In genomic region chr13:24984134-24984533, GRCh38 we compare ENCODE assay signal across 21 cellular contexts.
"Had no signal": no experiment of that assay in that cellular context is flagged by ENCODE, and none has a peak within 500 bp of the region (broad histone marks: within the 10 kb centered on the region; RNA-seq: fewer than 3 reads in every experiment).

No MANE protein-coding gene starts in this region.

- DNase-seq: activated CD4-positive, alpha-beta memory T cell treated with anti-CD3 and anti-CD28 coated beads for 36 hours; activated CD4-positive, alpha-beta T cell treated with anti-CD3 and anti-CD28 coated beads for 36 hours; activated CD4-positive, alpha-beta T cell treated with anti-CD3 and anti-CD28 coated beads, Interleukin-2, amount 10 ng/mL, durations not matched to agents 24 days and 14 days; activated CD4-positive, CD25-positive, alpha-beta regulatory T cell; activated CD4-positive, CD25-positive, alpha-beta regulatory T cell treated with anti-CD3 and anti-CD28 coated beads, Interleukin-2, amount 50 U/mL, for 72 hours; activated CD8-positive, alpha-beta memory T cell treated with anti-CD3 and anti-CD28 coated beads, Interleukin-2, amount 10 ng/mL, durations not matched to agents 7 days and 5 days; activated CD8-positive, alpha-beta memory T cell treated with anti-CD3 and anti-CD28 coated beads, Interleukin-2, amount 50 U/mL, for 4 hours; activated CD8-positive, alpha-beta T cell treated with anti-CD3 and anti-CD28 coated beads, Interleukin-2, amount 10 ng/mL, durations not matched to agents 7 days and 5 days; activated effector memory CD4-positive, alpha-beta T cell treated with anti-CD3 and anti-CD28 coated beads, Interleukin-2, amount 50 U/mL, for 16 hours; activated naive CD4-positive, alpha-beta T cell; activated naive CD4-positive, alpha-beta T cell treated with anti-CD3 and anti-CD28 coated beads, Interleukin-2, amount 10 ng/mL, durations not matched to agents 7 days and 5 days; activated naive CD8-positive, alpha-beta T cell treated with anti-CD3 and anti-CD28 coated beads, Interleukin-2, amount 10 ng/mL, durations not matched to agents 7 days and 5 days; activated T-cell treated with anti-CD3 and anti-CD28 coated beads, Interleukin-2, amount 50 U/mL, for 1 hour; activated T-cell treated with anti-CD3 and anti-CD28 coated beads, Interleukin-2, amount 50 U/mL, for 48 hours; brain microvascular endothelial cell; effector memory CD4-positive, alpha-beta T cell; endodermal cell; foreskin fibroblast; SW 1271; T-cell; T1000 had no signal
